Comparison of ENCODE assay signal across 12 cellular contexts in genomic region chr13:98909016-98909415, GRCh38.
A peak's percentile ranks its signal among the peaks of the same experiment; 100 is the strongest.
DNase-seq lines count a peak whose midpoint lies in the region; ATAC-seq and TF ChIP-seq lines count a peak whose summit lies in the region.
"Had no signal": no experiment of that assay in that cellular context is flagged by ENCODE, and none has a peak within 500 bp of the region (broad histone marks: within the 10 kb centered on the region; RNA-seq: fewer than 3 reads in every experiment).

No MANE protein-coding gene starts in this region.

- no peak overlapping the region for H3K18ac ChIP-seq in mesendoderm (ENCODE audit: low read length)

- H3K4me3 ChIP-seq in SJSA1 (no peak overlapping the region), brain microvascular endothelial cell (ENCODE audit: low read depth, low read length) (no peak overlapping the region), mesendoderm (ENCODE audit: low read length) (no peak overlapping the region)
- H3K4me3 ChIP-seq: coronary artery, hepatocyte had no signal

- peaks cover 68% of the 10 kb centered on the region for H3K36me3 Mint-ChIP-seq in CD4-positive, alpha-beta T cell (ENCODE audit: low read depth)
- H3K36me3 Mint-ChIP-seq: CD14-positive monocyte had no signal

- no peak overlapping the region for H3K4me2 ChIP-seq in mesendoderm (ENCODE audit: low read length)
- H3K4me2 ChIP-seq: hepatocyte had no signal

- H3K27me3 ChIP-seq in CD4-positive, alpha-beta T cell (ENCODE audit: control insufficient read depth, insufficient read depth, low read length), result no peaks in the 10 kb centered on the region
- H3K27me3 ChIP-seq in SJSA1 (replicated peaks) (no peaks in the 10 kb centered on the region), brain microvascular endothelial cell (replicated peaks) (no peaks in the 10 kb centered on the region), mesendoderm (ENCODE audit: insufficient read depth, low read length, poor library complexity) (no peaks in the 10 kb centered on the region)
- H3K27me3 ChIP-seq: hepatocyte had no signal

- H2BK120ac ChIP-seq in mesendoderm (ENCODE audit: low read depth, low read length), result no peak overlapping the region

- H3K9me3 ChIP-seq in CD4-positive, alpha-beta T cell (ENCODE audit: control insufficient read depth, low read length), result no peaks in the 10 kb centered on the region
- no peaks in the 10 kb centered on the region for H3K9me3 ChIP-seq in SJSA1 (replicated peaks)

- no peak for TF ChIP-seq CTCF in CD4-positive, alpha-beta T cell (IDR thresholded peaks at IDR 0.05)
- no peak for TF ChIP-seq CTCF in brain microvascular endothelial cell (IDR thresholded peaks at IDR 0.05; ENCODE audit: low read depth, low read length, missing control alignments)

- H3K9me3 Mint-ChIP-seq in CD4-positive, alpha-beta T cell, result no peaks in the 10 kb centered on the region

- no peak overlapping the region for H3K56ac ChIP-seq in mesendoderm (ENCODE audit: low read length)

- CTCF ChIA-PET in CD4-positive, alpha-beta T cell (lab: Charles Lee), result interaction anchor here (1.8 kb wide), 1 partner anchor 125 kb away, joined by 4 read pairs; no protein-coding TSS in a partner anchor

- peak overlapping the region; percentile 74 for H2BK15ac ChIP-seq in mesendoderm (replicated peaks; ENCODE audit: low read depth)

- peaks cover 2% of the 10 kb centered on the region for H3K36me3 ChIP-seq in SJSA1
- H3K36me3 ChIP-seq in brain microvascular endothelial cell (replicated peaks), result no peaks in the 10 kb centered on the region
- H3K36me3 ChIP-seq in mesendoderm (ENCODE audit: control insufficient read depth, insufficient read depth, low read length), result no peaks in the 10 kb centered on the region

- no peak overlapping the region for H2AK5ac ChIP-seq in mesendoderm (ENCODE audit: low read length)

- peaks cover 27% of the 10 kb centered on the region for H3K4me1 ChIP-seq in SJSA1 (replicated peaks)
- H3K4me1 ChIP-seq in mesendoderm (ENCODE audit: control insufficient read depth, low read depth, low read length), result peaks cover 2% of the 10 kb centered on the region

- H3K79me1 ChIP-seq in mesendoderm (ENCODE audit: low read length), result no peaks in the 10 kb centered on the region

- H3K4me3 Mint-ChIP-seq in CD4-positive, alpha-beta T cell, result no peak overlapping the region

- H3K4me1 Mint-ChIP-seq in CD4-positive, alpha-beta T cell (ENCODE audit: low read depth), result peaks cover 34% of the 10 kb centered on the region

- POLR2A ChIA-PET in CD4-positive, alpha-beta T cell (lab: Charles Lee), result no interaction called here

- intact Hi-C loops in CD4-positive, alpha-beta T cell (cut with DNase I, micrococcal nuclease), result no loop called here

- H2BK5ac ChIP-seq in mesendoderm (ENCODE audit: low read length), result no peak overlapping the region

- no peak overlapping the region for H4K5ac ChIP-seq in mesendoderm (ENCODE audit: low read length)

- H4K8ac ChIP-seq in mesendoderm (ENCODE audit: low read depth, low read length), result no peak overlapping the region

- peak overlapping the region; percentile 91 for H3K27ac Mint-ChIP-seq in CD4-positive, alpha-beta T cell
- H3K27ac Mint-ChIP-seq: CD14-positive monocyte had no signal

- in situ Hi-C loops in brain microvascular endothelial cell (cut with HindIII; ENCODE audit: low pct_ligation_motif_present, low sequenced_read_pairs), result no loop called here

- no peak overlapping the region for H3K9ac ChIP-seq in mesendoderm (ENCODE audit: low read length)

- no peak for DNase-seq in CD4-positive, alpha-beta T cell
- DNase-seq in SJSA1 (ENCODE audit: low read depth in 1 of 2, low spot score in 2 of 2), result peak; percentile 73 to 78
- DNase-seq in brain microvascular endothelial cell, result peak; percentile 24
- no peak for DNase-seq in mesendoderm
- DNase-seq in SW 1271 (lab: John Stamatoyannopoulos, UW), result no peak
- no peak for DNase-seq in NCI-H2196 treated with DMSO at 0.1 percent for 48 hours (lab: John Stamatoyannopoulos, UW; ENCODE audit: unreplicated experiment)
- no peak for DNase-seq in NCI-H510A treated with DMSO at 0.1 percent for 48 hours (lab: John Stamatoyannopoulos, UW)
- no peak for DNase-seq in KG1 (lab: John Stamatoyannopoulos, UW)
- DNase-seq: KBM-7 had no signal

- no peak overlapping the region for H3K23ac ChIP-seq in mesendoderm (ENCODE audit: low read length)

- ATAC-seq in CD4-positive, alpha-beta T cell (ENCODE audit: poor library complexity), result no peak

- H3K79me2 ChIP-seq in mesendoderm (ENCODE audit: control insufficient read depth, insufficient read depth, low read length), result no peaks in the 10 kb centered on the region
- H3K79me2 ChIP-seq: hepatocyte had no signal

- no peak overlapping the region for H3K4ac ChIP-seq in mesendoderm (ENCODE audit: low read depth, low read length)

- H3K27ac ChIP-seq in CD4-positive, alpha-beta T cell (ENCODE audit: low read depth, low read length), result no peak overlapping the region
- peak overlapping the region; percentile 70 for H3K27ac ChIP-seq in SJSA1
- H3K27ac ChIP-seq in brain microvascular endothelial cell, result peak overlapping the region; percentile 81
- no peak overlapping the region for H3K27ac ChIP-seq in mesendoderm (ENCODE audit: low read depth, low read length)
- H3K27ac ChIP-seq: coronary artery, hepatocyte had no signal

- H3K27me3 Mint-ChIP-seq in CD4-positive, alpha-beta T cell, result no peaks in the 10 kb centered on the region

- WGBS in mesendoderm (ENCODE audit: extremely low coverage, insufficient coverage, low lambda C conversion rate), result no CpG with 5 or more reads among the region's 3 CpGs

Comparison
In these comparisons a context has a peak if more than half of its experiments do, and no peak if none do; other contexts are left out.
1. DNase-seq: peak in SJSA1 (2 of 2) and brain microvascular endothelial cell (single experiment); none in CD4-positive, alpha-beta T cell (0 of 10), mesendoderm (single experiment), SW 1271 (0 of 2), NCI-H2196 treated with DMSO at 0.1 percent for 48 hours (single experiment), NCI-H510A treated with DMSO at 0.1 percent for 48 hours (single experiment) and KG1 (single experiment).
2. H3K27ac ChIP-seq: peak in SJSA1 (single experiment) and brain microvascular endothelial cell (single experiment); none in CD4-positive, alpha-beta T cell (single experiment) and mesendoderm (single experiment).